ENCODE assay signal across 8 cellular contexts in the genomic region with DNA sequence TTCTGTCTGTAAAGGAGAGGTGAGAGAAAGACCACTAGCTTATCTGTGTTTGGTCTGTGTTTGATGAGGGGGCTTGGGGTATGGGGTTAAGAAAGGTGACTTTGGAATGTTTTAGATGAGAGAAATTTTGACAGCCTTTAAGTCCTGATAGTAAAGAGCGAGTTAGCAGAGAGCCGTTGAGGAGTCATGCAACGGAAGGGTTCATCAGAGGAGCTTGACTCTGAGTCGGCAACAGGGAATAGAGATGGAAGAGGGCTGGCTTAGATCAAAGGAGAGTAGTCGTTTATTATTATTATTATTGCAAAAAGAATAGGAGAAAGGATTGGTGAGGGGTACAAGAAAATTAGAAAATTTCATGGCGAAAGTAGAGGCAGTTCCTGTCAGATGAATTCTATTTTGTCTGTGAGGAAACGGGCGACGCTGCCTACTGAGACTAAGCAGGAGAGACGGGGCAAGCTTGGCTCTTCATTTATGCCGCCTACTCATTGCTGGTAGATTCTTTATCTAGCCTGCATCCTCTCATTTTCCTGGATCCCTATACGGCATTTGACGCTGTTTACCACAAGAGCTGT. TPM values are rescaled to one million over a fixed set of nuclear protein-coding genes. Genes with fewer than 3 reads are reported as not detected.
DNase-seq lines count a peak whose midpoint lies in the region; ATAC-seq and TF ChIP-seq lines count a peak whose summit lies in the region.

No MANE protein-coding gene starts in this region.

- H3K27ac Mint-ChIP-seq in endothelial cell (ENCODE audit: unreplicated experiment) (peak overlapping the region; percentile 88), neural progenitor cell (no peak overlapping the region)

- peaks cover 27% of the 10 kb centered on the region for H3K27me3 ChIP-seq in neural progenitor cell

- TF ChIP-seq CTCF in endothelial cell (IDR thresholded peaks at IDR 0.05; ENCODE audit: unreplicated experiment) = no peak
- no peak for TF ChIP-seq CTCF in neural progenitor cell (IDR thresholded peaks at IDR 0.05)

- H3K36me3 ChIP-seq in neural progenitor cell = no peaks in the 10 kb centered on the region

- no peaks in the 10 kb centered on the region for H3K9me3 ChIP-seq in neural progenitor cell (ENCODE audit: low read depth)

- no peaks in the 10 kb centered on the region for H3K4me1 ChIP-seq in neural progenitor cell

- H3K4me2 ChIP-seq in neural progenitor cell = peak overlapping the region; percentile 80

- peaks cover 18% of the 10 kb centered on the region for H3K79me2 ChIP-seq in neural progenitor cell (ENCODE audit: low read depth)

- DNase-seq in activated T-cell treated with anti-CD3 and anti-CD28 coated beads, Interleukin-2, amount 50 U/mL, for 4 hours = no peak
- DNase-seq in activated T-cell treated with anti-CD3 and anti-CD28 coated beads for 4 hours (no peak), OCI-M1 (lab: John Stamatoyannopoulos, UW) (peak; percentile 48), endothelial cell (ENCODE audit: low spot score) (no peak), neural progenitor cell (ENCODE audit: low spot score) (no peak), NCI-H446 (lab: John Stamatoyannopoulos, UW) (no peak)

- H4K20me1 ChIP-seq in neural progenitor cell (ENCODE audit: low read depth) = no peaks in the 10 kb centered on the region

- peaks cover 21% of the 10 kb centered on the region for H3K4me1 Mint-ChIP-seq in activated T-cell treated with anti-CD3 and anti-CD28 coated beads, Interleukin-2, amount 50 U/mL, for 4 hours (ENCODE audit: low read depth)
- H3K4me1 Mint-ChIP-seq in endothelial cell (ENCODE audit: unreplicated experiment) (peaks cover 3% of the 10 kb centered on the region), neural progenitor cell (no peaks in the 10 kb centered on the region)

- H2AFZ ChIP-seq in neural progenitor cell (replicated peaks) = peak overlapping the region; percentile 79

- ATAC-seq in activated T-cell treated with anti-CD3 and anti-CD28 coated beads, Interleukin-2, amount 50 U/mL, for 4 hours = peak in 1 of 2 donors; percentile 13
- ATAC-seq in GM18861 (IDR thresholded peaks at IDR 0.05; ENCODE audit: unreplicated experiment) (no peak), GM21717 (IDR thresholded peaks at IDR 0.05; ENCODE audit: unreplicated experiment) (no peak)

- no peaks in the 10 kb centered on the region for H3F3A ChIP-seq in neural progenitor cell (ENCODE audit: low read depth)

- peak overlapping the region; percentile 73 for H3K4me3 ChIP-seq in neural progenitor cell

- no peak overlapping the region for H3K9ac ChIP-seq in neural progenitor cell

- H3K27me3 Mint-ChIP-seq in activated T-cell treated with anti-CD3 and anti-CD28 coated beads, Interleukin-2, amount 50 U/mL, for 4 hours (ENCODE audit: low read depth) = peaks cover 3% of the 10 kb centered on the region
- H3K27me3 Mint-ChIP-seq in endothelial cell (ENCODE audit: unreplicated experiment) (peaks cover 9% of the 10 kb centered on the region), neural progenitor cell (ENCODE audit: insufficient read depth, low read depth) (peaks cover 3% of the 10 kb centered on the region)

- H3K27ac ChIP-seq in neural progenitor cell = no peak overlapping the region

- H3K36me3 Mint-ChIP-seq in activated T-cell treated with anti-CD3 and anti-CD28 coated beads, Interleukin-2, amount 50 U/mL, for 4 hours (ENCODE audit: insufficient read depth) = no peaks in the 10 kb centered on the region
- H3K36me3 Mint-ChIP-seq in endothelial cell (ENCODE audit: low read depth, unreplicated experiment) (peaks cover 14% of the 10 kb centered on the region), neural progenitor cell (no peaks in the 10 kb centered on the region)

- H3K9me3 Mint-ChIP-seq in activated T-cell treated with anti-CD3 and anti-CD28 coated beads, Interleukin-2, amount 50 U/mL, for 4 hours = no peaks in the 10 kb centered on the region
- peaks cover 23% of the 10 kb centered on the region for H3K9me3 Mint-ChIP-seq in endothelial cell (ENCODE audit: unreplicated experiment)
- no peaks in the 10 kb centered on the region for H3K9me3 Mint-ChIP-seq in neural progenitor cell

- peak overlapping the region; percentile 94 for H3K4me3 Mint-ChIP-seq in activated T-cell treated with anti-CD3 and anti-CD28 coated beads, Interleukin-2, amount 50 U/mL, for 4 hours
- H3K4me3 Mint-ChIP-seq in endothelial cell (ENCODE audit: unreplicated experiment) = peak overlapping the region; percentile 82
- H3K4me3 Mint-ChIP-seq in neural progenitor cell = peak overlapping the region; percentile 84

RNA-seq across cellular contexts. Expression of a gene that starts 0.5 kb away (rescaled TPM):
- 10 to 100 TPM; 31.9 to 32.2 (median 32.0) TPM for total RNA-seq in activated T-cell treated with anti-CD3 and anti-CD28 coated beads, Interleukin-2, amount 50 U/mL, for 4 hours
- total RNA-seq in endothelial cell (ENCODE audit: unreplicated experiment) (29.1 TPM), neural progenitor cell (ENCODE audit: low replicate concordance) (33.2 and 43.8 TPM in 2 replicates)
